ENCODE assay signal across 18 cellular contexts in the genomic region with DNA sequence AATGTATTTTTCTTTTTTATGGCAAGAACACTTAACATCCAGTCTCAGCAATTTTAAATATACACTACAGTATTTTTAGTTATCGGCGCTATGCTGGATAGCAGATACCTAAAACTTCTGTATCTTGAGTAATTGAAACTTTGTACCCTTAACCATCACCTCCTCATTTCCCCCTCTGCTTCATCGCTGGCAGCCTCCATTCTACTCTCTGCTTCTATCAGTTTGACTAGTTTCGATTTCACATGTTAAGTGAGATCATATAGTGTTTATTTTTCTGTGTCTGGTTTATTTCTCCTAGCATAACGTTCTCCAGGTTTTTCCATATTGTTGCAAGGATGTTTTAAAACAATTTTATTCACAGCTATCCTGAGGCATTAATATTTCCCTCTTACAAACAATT.
DNase-seq lines count a peak whose midpoint lies in the region; ATAC-seq lines count a peak whose summit lies in the region.
"Had no signal": no experiment of that assay in that cellular context is flagged by ENCODE, and none has a peak within 500 bp of the region (broad histone marks: within the 10 kb centered on the region; RNA-seq: fewer than 3 reads in every experiment).

No MANE protein-coding gene starts in this region.

- H3K27ac ChIP-seq in ACC112 (ENCODE audit: low read depth, low read length): no peak overlapping the region
- H3K27ac ChIP-seq: 22Rv1, GM23248 had no signal

- no peak overlapping the region for H2AFZ ChIP-seq in ACC112 (ENCODE audit: low read length, unreplicated experiment)
- H2AFZ ChIP-seq: GM23248 had no signal

- H3K36me3 ChIP-seq in ACC112 (ENCODE audit: insufficient read depth, low read length): no peaks in the 10 kb centered on the region

- no peaks in the 10 kb centered on the region for H3K79me2 ChIP-seq in ACC112 (ENCODE audit: control insufficient read depth, insufficient read depth, low read length, unreplicated experiment)

- intact Hi-C loops in Right ventricle myocardium superior (cut with DNase I): no loop called here
- intact Hi-C loops in sciatic nerve (cut with DNase I): no loop called here

- no peaks in the 10 kb centered on the region for H3K27me3 ChIP-seq in ACC112 (ENCODE audit: insufficient read depth, low read length)

- peak; percentile 23 for DNase-seq in OCI-M1 (lab: John Stamatoyannopoulos, UW)
- no peak for DNase-seq in Right ventricle myocardium superior
- no peak for DNase-seq in sciatic nerve (ENCODE audit: low spot score)
- DNase-seq: ACHN; C1 segment of cervical spinal cord; Calu3; CD4-positive, alpha-beta memory T cell; COR-L47; DMS53; DMS79 treated with DMSO at 0.1 percent for 48 hours; GF-D8; GM23248; H9 had no signal

- 0 out of 2 replicates have a peak overlapping the region, but pooled peaks have one; percentile 17 for H3K4me3 ChIP-seq in ACC112 (ENCODE audit: low read depth, low read length)
- H3K4me3 ChIP-seq: GM23248 had no signal

- ATAC-seq in GM18867 (IDR thresholded peaks at IDR 0.05; ENCODE audit: unreplicated experiment): peak; percentile 45
- ATAC-seq in Right ventricle myocardium superior (ENCODE audit: poor library complexity): no peak
- ATAC-seq in HG03565 (IDR thresholded peaks at IDR 0.05; ENCODE audit: unreplicated experiment): no peak
- no peak for ATAC-seq in sciatic nerve
- ATAC-seq: HCT116 had no signal

- no peaks in the 10 kb centered on the region for H3K4me1 ChIP-seq in ACC112 (ENCODE audit: control insufficient read depth, insufficient read depth, low read length, unreplicated experiment)
